In genomic region chr10:91349381-91349780, GRCh38 we compare ENCODE assay signal across 10 cellular contexts.
DNase-seq lines count a peak whose midpoint lies in the region; ATAC-seq and TF ChIP-seq lines count a peak whose summit lies in the region.
"Had no signal": no experiment of that assay in that cellular context is flagged by ENCODE, and none has a peak within 500 bp of the region (broad histone marks: within the 10 kb centered on the region; RNA-seq: fewer than 3 reads in every experiment).

No MANE protein-coding gene starts in this region.

- DNase-seq in LHCN-M2 (ENCODE audit: low read depth), result peak; percentile 98
- DNase-seq in epithelial cell of esophagus (ENCODE audit: low read depth), result peak; percentile 78
- no peak for DNase-seq in lower lobe of right lung
- no peak for DNase-seq in upper lobe of right lung
- DNase-seq in NCI-H187 (lab: John Stamatoyannopoulos, UW), result no peak
- no peak for DNase-seq in NOMO-1 treated with DMSO at 0.1 percent for 48 hours (lab: John Stamatoyannopoulos, UW; ENCODE audit: unreplicated experiment)
- no peak for DNase-seq in NCI-H524 (lab: John Stamatoyannopoulos, UW)
- DNase-seq: GDM1, NCI-H1436 had no signal

- H3K4me3 ChIP-seq in epithelial cell of esophagus (ENCODE audit: low read length) (no peak overlapping the region), lower lobe of right lung (no peak overlapping the region), upper lobe of right lung (no peak overlapping the region)
- H3K4me3 ChIP-seq: dorsolateral prefrontal cortex had no signal

- peaks cover 14% of the 10 kb centered on the region for H3K4me1 ChIP-seq in lower lobe of right lung
- H3K4me1 ChIP-seq in upper lobe of right lung, result peaks cover 5% of the 10 kb centered on the region

- peak overlapping the region; percentile 0 for H3K27ac ChIP-seq in lower lobe of right lung
- peak overlapping the region; percentile 47 for H3K27ac ChIP-seq in upper lobe of right lung

- H3K9me3 ChIP-seq in lower lobe of right lung (no peaks in the 10 kb centered on the region), upper lobe of right lung (no peaks in the 10 kb centered on the region)

- intact Hi-C loops in lower lobe of right lung (cut with DNase I), result no loop called here
- intact Hi-C loops in upper lobe of right lung (cut with DNase I), result no loop called here

- H3K36me3 ChIP-seq in lower lobe of right lung (no peaks in the 10 kb centered on the region), upper lobe of right lung (no peaks in the 10 kb centered on the region)

- H3K27me3 ChIP-seq in lower lobe of right lung (ENCODE audit: low read depth), result no peaks in the 10 kb centered on the region
- H3K27me3 ChIP-seq in upper lobe of right lung, result no peaks in the 10 kb centered on the region
- H3K27me3 ChIP-seq: dorsolateral prefrontal cortex had no signal

- TF ChIP-seq CTCF in epithelial cell of esophagus (IDR thresholded peaks at IDR 0.05; ENCODE audit: insufficient read depth, low read depth, low read length, missing control alignments) (no peak), lower lobe of right lung (IDR thresholded peaks at IDR 0.05) (no peak), upper lobe of right lung (IDR thresholded peaks at IDR 0.05) (no peak)

- ATAC-seq in lower lobe of right lung (peak; percentile 53 to 83), upper lobe of right lung (peak; percentile 81)

Comparison
In these comparisons a context has a peak if more than half of its experiments do, and no peak if none do; other contexts are left out.
1. DNase-seq: peak in LHCN-M2 (single experiment) and epithelial cell of esophagus (single experiment); none in lower lobe of right lung (single experiment), upper lobe of right lung (single experiment), NCI-H187 (0 of 2), NOMO-1 treated with DMSO at 0.1 percent for 48 hours (single experiment) and NCI-H524 (0 of 2).